Comparison of ENCODE assay signal across 8 cellular contexts in genomic region chr11:90223248-90223585, GRCh38. TPM values are rescaled to one million over a fixed set of nuclear protein-coding genes. Genes with fewer than 3 reads are reported as not detected.
A peak's percentile ranks its signal among the peaks of the same experiment; 100 is the strongest.
DNase-seq lines count a peak whose midpoint lies in the region; ATAC-seq, FAIRE-seq and TF ChIP-seq lines count a peak whose summit lies in the region.

No MANE protein-coding gene starts in this region.

- FAIRE-seq in D721Med (lab: Jason Lieb, UNC): no peak

- H3K27me3 ChIP-seq in OCI-LY3 (ENCODE audit: low read depth, low read length) (no peaks in the 10 kb centered on the region), esophagus muscularis mucosa (no peaks in the 10 kb centered on the region)

- peak overlapping the region; percentile 97 for H3K4me3 Mint-ChIP-seq in osteocyte (ENCODE audit: unreplicated experiment)

- WGBS in esophagus muscularis mucosa: 0% methylated on average over 10 of the region's 12 CpGs

- H3K27ac ChIP-seq in OCI-LY3 (ENCODE audit: low read length) (peak overlapping the region; percentile 56), esophagus muscularis mucosa (replicated peaks in 1 of 4) (peak overlapping the region; percentile 88 to 95 (median 94))

- H3K9me3 Mint-ChIP-seq in osteocyte (ENCODE audit: unreplicated experiment): no peaks in the 10 kb centered on the region

- H3K36me3 ChIP-seq in OCI-LY3 (replicated peaks; ENCODE audit: low read depth, low read length) (peaks cover 13% of the 10 kb centered on the region), esophagus muscularis mucosa (no peaks in the 10 kb centered on the region)

- H3K4me1 ChIP-seq in OCI-LY3 (ENCODE audit: low read length) (peaks cover 28% of the 10 kb centered on the region), esophagus muscularis mucosa (peaks cover 32 to 46% (median 43%) of the 10 kb centered on the region in 4 donors)

- H3K9me3 ChIP-seq in OCI-LY3 (ENCODE audit: insufficient read depth, low read length) (no peaks in the 10 kb centered on the region), esophagus muscularis mucosa (no peaks in the 10 kb centered on the region)

- DNase-seq in AG09309 (ENCODE audit: low read depth) (no peak), esophagus muscularis mucosa (ENCODE audit: extremely low spot score) (no peak), osteocyte (ENCODE audit: extremely low spot score, unreplicated experiment) (no peak), NCI-H1436 (lab: John Stamatoyannopoulos, UW) (no peak), D721Med (ENCODE audit: insufficient read length, low spot score) (no peak)

- TF ChIP-seq EP300 in esophagus muscularis mucosa (IDR thresholded peaks at IDR 0.05): no peak

- H3K27ac Mint-ChIP-seq in osteocyte (ENCODE audit: unreplicated experiment): peak overlapping the region; percentile 88

- peaks cover 38% of the 10 kb centered on the region for H3K4me1 Mint-ChIP-seq in osteocyte (ENCODE audit: unreplicated experiment)

- intact Hi-C loops in esophagus muscularis mucosa (cut with DNase I): no loop called here

- H3K9ac ChIP-seq in OCI-LY3 (ENCODE audit: low read length): peak overlapping the region; percentile 80

- H4K20me1 ChIP-seq in OCI-LY3 (ENCODE audit: insufficient read depth, low read length): peaks cover 25% of the 10 kb centered on the region

- H3K4me3 ChIP-seq in AG09309 (ENCODE audit: control insufficient read depth, low read depth, low read length): peak overlapping the region; percentile 75
- peak overlapping the region; percentile 92 for H3K4me3 ChIP-seq in OCI-LY3 (ENCODE audit: low read length)
- H3K4me3 ChIP-seq in esophagus muscularis mucosa: peak overlapping the region; percentile 63 to 78 (median 70)

- H3K4me2 ChIP-seq in OCI-LY3 (ENCODE audit: low read length): peak overlapping the region; percentile 76

- ATAC-seq in GM21515 (IDR thresholded peaks at IDR 0.05; ENCODE audit: unreplicated experiment) (peak; percentile 51), HG03097 (IDR thresholded peaks at IDR 0.05; ENCODE audit: low FRiP score, unreplicated experiment) (no peak)

- TF ChIP-seq CTCF in AG09309 (IDR thresholded peaks at IDR 0.05; ENCODE audit: control insufficient read depth, insufficient read depth, low read depth, low read length, missing control alignments) (no peak), OCI-LY3 (IDR thresholded peaks at IDR 0.05; ENCODE audit: low read depth, low read length) (no peak), esophagus muscularis mucosa (IDR thresholded peaks at IDR 0.05) (no peak), osteocyte (IDR thresholded peaks at IDR 0.05) (no peak), D721Med (IDR thresholded peaks at IDR 0.05; ENCODE audit: insufficient read depth, missing control alignments) (no peak)

- H3K27me3 Mint-ChIP-seq in osteocyte (ENCODE audit: unreplicated experiment): no peaks in the 10 kb centered on the region

- no peaks in the 10 kb centered on the region for H3K36me3 Mint-ChIP-seq in osteocyte (ENCODE audit: unreplicated experiment)

- H2AFZ ChIP-seq in OCI-LY3 (ENCODE audit: low read depth, low read length): peak overlapping the region; percentile 98

- no peak for TF ChIP-seq POLR2A in esophagus muscularis mucosa (IDR thresholded peaks at IDR 0.05; ENCODE audit: low read depth)

- H3K79me2 ChIP-seq in OCI-LY3 (ENCODE audit: low read length): peaks cover 53% of the 10 kb centered on the region

RNA-seq across cellular contexts. Expression of gene CHORDC1, which starts 0.4 kb away (rescaled TPM):
- total RNA-seq in esophagus muscularis mucosa: 10 to 100 TPM; 37.6 to 71.8 (median 45.4) TPM
- 30.8 and 35.1 TPM in 2 replicates for total RNA-seq in osteocyte
